In the genomic region with DNA sequence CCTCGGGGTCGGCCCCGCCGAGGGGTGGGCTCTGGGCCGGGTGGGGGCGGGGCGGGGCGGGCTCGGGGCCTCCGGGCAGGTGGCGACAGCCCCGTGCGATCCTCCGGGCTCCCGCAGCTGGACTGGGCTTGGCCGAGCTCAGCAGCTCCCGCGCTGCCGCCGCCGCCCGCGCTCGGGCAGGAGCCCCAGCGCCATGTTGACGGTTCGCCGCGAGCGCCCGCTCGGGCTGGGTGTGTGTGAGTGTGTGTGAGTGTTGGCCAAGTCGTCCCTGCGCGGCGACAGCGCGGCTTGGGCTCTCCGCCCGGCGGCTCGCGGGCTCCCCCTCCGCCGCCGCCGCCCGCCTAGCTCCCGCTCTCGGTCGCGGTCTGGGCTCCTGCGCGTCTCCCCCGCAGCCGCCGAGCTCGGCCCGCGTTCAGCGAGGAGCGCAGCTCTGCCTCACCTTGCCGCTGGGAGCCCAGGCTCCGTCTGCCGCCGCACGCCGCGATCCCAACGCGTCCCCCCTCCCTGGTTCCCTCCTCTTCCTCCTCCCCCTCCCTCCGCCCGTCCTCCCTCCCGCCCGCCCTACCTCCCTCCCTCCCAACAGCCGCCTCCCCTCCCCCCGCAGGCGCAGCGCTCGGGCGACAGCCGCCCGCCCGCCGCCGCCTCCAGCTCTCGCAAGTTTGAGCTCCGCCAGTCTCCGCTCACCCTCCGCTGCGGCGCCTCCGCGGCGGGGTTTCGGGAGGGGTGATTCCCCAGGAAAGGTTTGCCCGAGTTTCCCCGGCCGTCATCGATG, we compare ENCODE assay signal across 8 cellular contexts. TPM values are rescaled to one million over a fixed set of nuclear protein-coding genes. Genes with fewer than 3 reads are reported as not detected.
DNase-seq lines count a peak whose midpoint lies in the region; ATAC-seq, FAIRE-seq and TF ChIP-seq lines count a peak whose summit lies in the region.

BCOR (minus strand) TSS at position 467 of the 772 bp plus-strand sequence. CDS start 20,029 bp downstream, outside the sequence.

- FAIRE-seq in A549 (lab: Jason Lieb, UNC) (no peak), kidney (lab: Jason Lieb, UNC) (no peak)

- TF ChIP-seq RAD21 in A549 (conservative IDR thresholded peaks at IDR 0.05 in 1 of 2, IDR thresholded peaks at IDR 0.05 in 1 of 2), result no peak; a peak in 1 of 5 replicates

- in situ Hi-C loops in mammary epithelial cell (cut with MboI; ENCODE audit: low sequenced_read_pairs in 2 of 2), result no loop called here

- TF ChIP-seq EP300 in A549 (IDR thresholded peaks at IDR 0.05), result no peak

- CTCF ChIA-PET in A549 (lab: Yijun Ruan, JAX), result interaction anchor here (0.6 to 2.0 kb wide), 9 partner anchors 10 to 367 kb away, joined by 3 to 7 read pairs (median 3); no protein-coding TSS in a partner anchor
- CTCF ChIA-PET in mammary epithelial cell (lab: Charles Lee; ENCODE audit: low non-redundant PET), result interaction anchor here (0.5 kb wide), 1 partner anchor 135 kb away, joined by 3 read pairs; no protein-coding TSS in a partner anchor

- peak within 1 kb of the TSS; percentile 71 for H2AFZ ChIP-seq in mammary epithelial cell (ENCODE audit: low read depth, low read length)

- no peaks in the 10 kb centered on the region for H3K9me3 ChIP-seq in A549
- H3K9me3 ChIP-seq in mammary epithelial cell (replicated peaks; ENCODE audit: insufficient read depth, low read length), result no peaks in the 10 kb centered on the region
- no peaks in the 10 kb centered on the region for H3K9me3 ChIP-seq in kidney (ENCODE audit: control insufficient read depth in 1 of 2, low read length in 2 of 2)

- intact Hi-C loops in mammary epithelial cell (cut with micrococcal nuclease) (loop anchor here (2.0 to 5.0 kb wide), 4 partner anchors 189 to 370 kb away; no protein-coding TSS in a partner anchor), kidney (cut with DNase I) (no loop called here)

- peaks cover 4% of the 10 kb centered on the region for H4K20me1 ChIP-seq in mammary epithelial cell (ENCODE audit: insufficient read depth, low read length)

- POLR2A ChIA-PET in A549 (lab: Yijun Ruan, JAX), result interaction anchor here (0.5 to 4.5 kb wide), 13 partner anchors 8 to 1294 kb away, joined by 3 to 67 read pairs (median 6); no protein-coding TSS in a partner anchor

- H3K27me3 ChIP-seq in mammary epithelial cell (ENCODE audit: insufficient read depth, low read length), result peaks cover 23% of the 10 kb centered on the region

- TF ChIP-seq POLR2A in A549 (IDR thresholded peaks at IDR 0.05; ENCODE audit: low read length) (peak; percentile 98), GM18526 (IDR thresholded peaks at IDR 0.05; ENCODE audit: extremely low read depth, insufficient read length) (peak; percentile 87)

- H3K4me3 ChIP-seq in A549, result peak within 1 kb of the TSS; percentile 84
- peak within 1 kb of the TSS; percentile 48 to 64 (median 62) for H3K4me3 ChIP-seq in mammary epithelial cell (replicated peaks in 1 of 3; ENCODE audit: insufficient read depth in 1 of 3, low read depth in 2 of 3, low read length in 3 of 3)
- peak within 1 kb of the TSS; percentile 45 to 66 for H3K4me3 ChIP-seq in kidney (ENCODE audit: low read length in 2 of 2)

- H3K4me2 ChIP-seq in A549 (peak within 1 kb of the TSS; percentile 94), mammary epithelial cell (ENCODE audit: insufficient read depth, low read depth, low read length) (peak within 1 kb of the TSS; percentile 86)

- no TSS peak for BruUV-seq in mammary epithelial cell (replicated peaks; lab: Mats Ljungman, UMichigan)

- H3K9ac ChIP-seq in mammary epithelial cell (ENCODE audit: insufficient read depth, low read length) (peak within 1 kb of the TSS; percentile 40), kidney (ENCODE audit: low read length in 2 of 2) (peak within 1 kb of the TSS in 1 of 2 donors; percentile 58)

- dilution Hi-C loops in mammary epithelial cell (cut with HindIII; ENCODE audit: low sequenced_read_pairs), result no loop called here

- TF ChIP-seq CTCF in A549 (IDR thresholded peaks at IDR 0.05) (no peak), mammary epithelial cell (conservative IDR thresholded peaks at IDR 0.05 in 1 of 2, IDR thresholded peaks at IDR 0.05 in 1 of 2; ENCODE audit: extremely low read depth in 1 of 2, insufficient read depth in 1 of 2, low read depth in 1 of 2, low read length in 2 of 2) (no peak), kidney (IDR thresholded peaks at IDR 0.05; ENCODE audit: borderline replicate concordance, extremely low read depth, insufficient read depth) (no peak)

- H3K36me3 ChIP-seq in mammary epithelial cell (ENCODE audit: insufficient read depth, low read length) (no peaks in the 10 kb centered on the region), kidney (ENCODE audit: control insufficient read depth in 1 of 2, insufficient read depth in 2 of 2, low read length in 2 of 2) (no peaks in the 10 kb centered on the region)

- peak; percentile 34 to 80 for DNase-seq in A549 (ENCODE audit: low read depth in 1 of 2, low spot score in 1 of 2)
- peak; percentile 18 for DNase-seq in NCI-H1048 (lab: John Stamatoyannopoulos, UW)
- peak; percentile 74 for DNase-seq in UCSD-AML1 (lab: John Stamatoyannopoulos, UW; ENCODE audit: unreplicated experiment)
- peak; percentile 63 for DNase-seq in mammary epithelial cell
- DNase-seq in kidney, result peak; percentile 93
- DNase-seq in stimulated activated CD4-positive, alpha-beta T cell treated with anti-CD3 and anti-CD28 coated beads, Interleukin-12 subunit alpha, Interleukin-12 subunit beta, amount 100 ng/mL, for 48 hours (ENCODE audit: low read depth in 2 of 3, low spot score in 1 of 3), result peak in 2 of 3 donors; percentile 51 to 70

- H3K79me2 ChIP-seq in mammary epithelial cell (ENCODE audit: insufficient read depth, low read length), result peaks cover 24% of the 10 kb centered on the region

- ATAC-seq in A549, result peak; percentile 56 to 62
- ATAC-seq in GM18511 (IDR thresholded peaks at IDR 0.05; ENCODE audit: unreplicated experiment), result no peak

- peak within 1 kb of the TSS; percentile 98 for H3K27ac ChIP-seq in A549
- peak within 1 kb of the TSS; percentile 22 for H3K27ac ChIP-seq in mammary epithelial cell (ENCODE audit: insufficient read depth, low read depth, low read length)
- H3K27ac ChIP-seq in kidney (ENCODE audit: low read depth in 2 of 2, low read length in 2 of 2), result peak within 1 kb of the TSS; percentile 83 to 84

- no CpG with 5 or more reads among the region's 100 CpGs for WGBS in A549 (ENCODE audit: missing lambda C conversion rate)
- no CpG with 5 or more reads among the region's 100 CpGs for WGBS in mammary epithelial cell (ENCODE audit: low coverage, missing lambda C conversion rate)

- H3K4me1 ChIP-seq in A549 (peaks cover 25% of the 10 kb centered on the region), mammary epithelial cell (ENCODE audit: insufficient read depth, low read length) (peaks cover 24% of the 10 kb centered on the region), kidney (ENCODE audit: control insufficient read depth in 1 of 2, insufficient read depth in 1 of 2, low read depth in 1 of 2, low read length in 2 of 2) (peaks cover 0 to 5% of the 10 kb centered on the region in 2 donors)

TF ChIP-seq in A549, 52 proteins besides CTCF, POLR2A, EP300 and RAD21 (continues in another document):
- no peak for TF ChIP-seq TP53 (CRISPR knock-in tag; IDR thresholded peaks at IDR 0.05)
- TF ChIP-seq HOXA7 (CRISPR knock-in tag; IDR thresholded peaks at IDR 0.05), result no peak
- TF ChIP-seq TFCP2L1 (CRISPR knock-in tag; IDR thresholded peaks at IDR 0.05), result no peak
- TF ChIP-seq HDAC2 (IDR thresholded peaks at IDR 0.05), result no peak
- TF ChIP-seq RARB (CRISPR knock-in tag; IDR thresholded peaks at IDR 0.05), result no peak
- no peak for TF ChIP-seq ZC3H11A (IDR thresholded peaks at IDR 0.05)
- TF ChIP-seq JUN (IDR thresholded peaks at IDR 0.05), result peak; percentile 22 to 72; a peak in 2 of 5 replicates
- TF ChIP-seq KDM5A (IDR thresholded peaks at IDR 0.05), result no peak
- TF ChIP-seq KDM1A (IDR thresholded peaks at IDR 0.05; ENCODE audit: low read depth), result no peak
- no peak for TF ChIP-seq FOSB (CRISPR knock-in tag; IDR thresholded peaks at IDR 0.05)
- no peak for TF ChIP-seq ZSCAN20 (CRISPR knock-in tag; IDR thresholded peaks at IDR 0.05)
- no peak for TF ChIP-seq ZFP36 (IDR thresholded peaks at IDR 0.05; ENCODE audit: borderline replicate concordance, partially characterized antibody)
- TF ChIP-seq SMC3 (IDR thresholded peaks at IDR 0.05), result no peak
- TF ChIP-seq, protein P1, sequence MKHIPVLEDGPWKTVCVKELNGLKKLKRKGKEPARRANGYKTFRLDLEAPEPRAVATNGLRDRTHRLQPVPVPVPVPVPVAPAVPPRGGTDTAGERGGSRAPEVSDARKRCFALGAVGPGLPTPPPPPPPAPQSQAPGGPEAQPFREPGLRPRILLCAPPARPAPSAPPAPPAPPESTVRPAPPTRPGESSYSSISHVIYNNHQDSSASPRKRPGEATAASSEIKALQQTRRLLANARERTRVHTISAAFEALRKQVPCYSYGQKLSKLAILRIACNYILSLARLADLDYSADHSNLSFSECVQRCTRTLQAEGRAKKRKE (CRISPR knock-in tag; IDR thresholded peaks at IDR 0.05; ENCODE audit: low read depth), result no peak
- no peak for TF ChIP-seq CBX8 (IDR thresholded peaks at IDR 0.05)
- TF ChIP-seq HOXB5 (CRISPR knock-in tag; IDR thresholded peaks at IDR 0.05), result no peak
- no peak for TF ChIP-seq HMGXB4 (CRISPR knock-in tag; IDR thresholded peaks at IDR 0.05; ENCODE audit: borderline replicate concordance)

RNA-seq across cellular contexts. Expression of gene BCOR, which starts in this region (rescaled TPM):
- polyA plus RNA-seq in A549 (2011; rRNA removed) (12.2 and 21.3 TPM in 2 replicates), A549 (2017; fragmentation: RNase III; extraction: RNeasy Plus Mini Kit Qiagen cat#74134 plus additional on column Dnase treatment) (12.6 to 15.8 TPM (median 12.6 TPM) in 3 replicates), mammary epithelial cell (1.8 TPM), kidney (ENCODE audit: insufficient read depth, low read depth, low replicate concordance) (7.7 TPM)
- 11.8 and 11.9 TPM in 2 replicates for polyA plus RNA-seq in A549 (2012; cell fraction: cytosol; rRNA removed)
- polyA plus RNA-seq in A549 (2012; cell fraction: nucleus; rRNA removed), result 20.3 and 26.6 TPM in 2 replicates
- polyA minus RNA-seq in A549 (2011; rRNA and poly(A)+ RNA removed), result 24.5 and 33.1 TPM in 2 replicates
- total RNA-seq in mammary epithelial cell (1 to 10 TPM; 7.2 to 9.2 TPM), kidney (33.9 TPM)
- 33.0 TPM for polyA minus RNA-seq in mammary epithelial cell

Comparison
In these comparisons a context has a peak if more than half of its experiments do, and no peak if none do; other contexts are left out.
1. DNase-seq: peak in every context shown above with its lines; median percentile 93 in kidney; 74 in UCSD-AML1; 63 in mammary epithelial cell; 60 in stimulated activated CD4-positive, alpha-beta T cell treated with anti-CD3 and anti-CD28 coated beads, Interleukin-12 subunit alpha, Interleukin-12 subunit beta, amount 100 ng/mL, for 48 hours; 57 in A549; 18 in NCI-H1048.
2. H3K27ac ChIP-seq: peak in every context shown above with its lines; median percentile 98 in A549; 84 in kidney; 22 in mammary epithelial cell.